In genomic region chr17:76182016-76182764, GRCh38 we compare ENCODE assay signal across 1 cellular context.
TF ChIP-seq lines count a peak whose summit lies in the region.

No MANE protein-coding gene starts in this region.

TF ChIP-seq in IMR-90, 13 proteins besides CTCF, POLR2A, EP300 and RAD21:
- peak; percentile 80 for TF ChIP-seq SMC3 (IDR thresholded peaks at IDR 0.05; ENCODE audit: low read depth, low read length)
- no peak for TF ChIP-seq ELK1 (IDR thresholded peaks at IDR 0.05; ENCODE audit: borderline replicate concordance, low read depth, low read length)
- TF ChIP-seq MXI1 (IDR thresholded peaks at IDR 0.05; ENCODE audit: borderline replicate concordance, low read depth, low read length), result peak; percentile 77; the same call in 1 of the 2 replicates
- 0 out of 2 replicates have a peak, but pooled peaks have one; percentile 8 for TF ChIP-seq NFE2L2 (IDR thresholded peaks at IDR 0.05; ENCODE audit: low read depth, low read length)
- no peak for TF ChIP-seq CHD1 (IDR thresholded peaks at IDR 0.05; ENCODE audit: low read depth, low read length)
- no peak for TF ChIP-seq RFX5 (IDR thresholded peaks at IDR 0.05; ENCODE audit: low read depth, low read length)
- no peak; the same call in 1 of the 2 replicates for TF ChIP-seq MAFK (IDR thresholded peaks at IDR 0.05; ENCODE audit: low read depth, low read length)
- TF ChIP-seq USF2 (IDR thresholded peaks at IDR 0.05; ENCODE audit: low read depth, low read length), result 0 out of 2 replicates have a peak, but pooled peaks have one; percentile 22
- no peak for TF ChIP-seq RCOR1 (IDR thresholded peaks at IDR 0.05; ENCODE audit: insufficient replicate concordance, low read length)
- peak; percentile 99 for TF ChIP-seq BHLHE40 (IDR thresholded peaks at IDR 0.05; ENCODE audit: low read depth, low read length)
- TF ChIP-seq CEBPB (IDR thresholded peaks at IDR 0.05; ENCODE audit: low read depth, low read length), result no peak
- TF ChIP-seq MAZ (IDR thresholded peaks at IDR 0.05; ENCODE audit: borderline replicate concordance, low read depth, low read length), result no peak
TF ChIP-seq in IMR-90: peak in this region for 5.
